20 cellular contexts compared by ENCODE assay signal in the genomic region with DNA sequence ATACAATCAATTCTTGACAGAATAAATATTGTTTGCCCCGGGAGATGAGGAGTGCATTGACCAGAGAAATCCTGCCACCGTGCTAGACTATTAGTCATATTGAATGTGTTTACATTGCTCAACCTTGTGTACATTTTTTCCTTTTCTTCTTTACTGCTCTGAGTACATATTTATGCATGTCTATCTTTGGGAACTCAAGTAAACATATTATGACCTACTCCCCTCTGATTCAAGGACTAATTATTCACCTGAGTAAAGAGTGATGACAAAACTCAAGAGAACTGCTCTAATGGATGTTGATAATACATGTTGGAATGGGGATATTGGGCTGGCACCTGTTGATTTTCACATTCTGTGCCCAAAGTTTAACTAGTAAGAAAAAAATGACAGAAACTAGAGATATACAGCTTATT. TPM values are rescaled to one million over a fixed set of nuclear protein-coding genes. Genes with fewer than 3 reads are reported as not detected.
A peak's percentile ranks its signal among the peaks of the same experiment; 100 is the strongest.
DNase-seq lines count a peak whose midpoint lies in the region; ATAC-seq and TF ChIP-seq lines count a peak whose summit lies in the region.
"Had no signal": no experiment of that assay in that cellular context is flagged by ENCODE, and none has a peak within 500 bp of the region (broad histone marks: within the 10 kb centered on the region; RNA-seq: fewer than 3 reads in every experiment).

No MANE protein-coding gene starts in this region.

- no peaks in the 10 kb centered on the region for H3K36me3 ChIP-seq in HEK293 (ENCODE audit: control insufficient read depth in 2 of 2, insufficient read depth in 1 of 2, low read length in 2 of 2)
- H3K36me3 ChIP-seq in mammary epithelial cell (ENCODE audit: insufficient read depth, low read length), result no peaks in the 10 kb centered on the region
- H3K36me3 ChIP-seq in BE2C, result no peaks in the 10 kb centered on the region
- H3K36me3 ChIP-seq: gastroesophageal sphincter, right atrium auricular region had no signal

- no peak overlapping the region for H3K9ac ChIP-seq in mammary epithelial cell (ENCODE audit: insufficient read depth, low read length)
- H3K9ac ChIP-seq: KMS-11 had no signal

- H4K20me1 ChIP-seq in mammary epithelial cell (ENCODE audit: insufficient read depth, low read length), result no peaks in the 10 kb centered on the region

- no peaks in the 10 kb centered on the region; the same call in 1 of the 2 replicates for H3K9me3 ChIP-seq in HEK293 (ENCODE audit: control insufficient read depth, insufficient read depth, low read depth, low read length)
- H3K9me3 ChIP-seq in mammary epithelial cell (replicated peaks; ENCODE audit: insufficient read depth, low read length), result no peaks in the 10 kb centered on the region
- no peaks in the 10 kb centered on the region for H3K9me3 ChIP-seq in BE2C
- H3K9me3 ChIP-seq: gastroesophageal sphincter, right atrium auricular region had no signal

- CTCF ChIA-PET in HEK293 (lab: Yijun Ruan, JAX) (interaction anchor here (0.6 to 1.7 kb wide), 2 partner anchors 113 to 207 kb away, joined by 3 to 5 read pairs; no protein-coding TSS in a partner anchor), mammary epithelial cell (lab: Charles Lee; ENCODE audit: low non-redundant PET) (no interaction called here)

- no peak for ATAC-seq in activated T-cell treated with anti-CD3 and anti-CD28 coated beads, Interleukin-2, amount 50 U/mL, for 4 hours
- ATAC-seq: activated CD8-positive, alpha-beta T cell treated with anti-CD3 and anti-CD28 coated beads for 36 hours; gastroesophageal sphincter had no signal

- H3K27me3 ChIP-seq in mammary epithelial cell (ENCODE audit: insufficient read depth, low read length) (no peaks in the 10 kb centered on the region), BE2C (peaks cover 7% of the 10 kb centered on the region)
- H3K27me3 ChIP-seq: gastroesophageal sphincter, right atrium auricular region had no signal

- no peak for TF ChIP-seq CTCF in HEK293 (tag by site-specific recombination; IDR thresholded peaks at IDR 0.05)
- TF ChIP-seq CTCF in mammary epithelial cell (conservative IDR thresholded peaks at IDR 0.05 in 1 of 2, IDR thresholded peaks at IDR 0.05 in 1 of 2; ENCODE audit: extremely low read depth in 1 of 2, insufficient read depth in 1 of 2, low read depth in 1 of 2, low read length in 2 of 2), result no peak
- no peak for TF ChIP-seq CTCF in BE2C (IDR thresholded peaks at IDR 0.05; ENCODE audit: low read depth, low read length)

- H3K36me3 Mint-ChIP-seq in activated T-cell treated with anti-CD3 and anti-CD28 coated beads, Interleukin-2, amount 50 U/mL, for 4 hours (ENCODE audit: insufficient read depth), result no peaks in the 10 kb centered on the region
- H3K36me3 Mint-ChIP-seq: naive B cell had no signal

- in situ Hi-C loops in mammary epithelial cell (cut with MboI; ENCODE audit: low sequenced_read_pairs in 2 of 2), result loop anchor here in 1 of 2 donors (10.0 kb wide), 1 partner anchor 211 kb away; no protein-coding TSS in a partner anchor

- H3K4me2 ChIP-seq in mammary epithelial cell (ENCODE audit: insufficient read depth, low read depth, low read length), result no peak overlapping the region
- H3K4me2 ChIP-seq: KMS-11 had no signal

- intact Hi-C loops in mammary epithelial cell (cut with micrococcal nuclease), result no loop called here

- H3K9me3 Mint-ChIP-seq in activated T-cell treated with anti-CD3 and anti-CD28 coated beads, Interleukin-2, amount 50 U/mL, for 4 hours, result no peaks in the 10 kb centered on the region
- H3K9me3 Mint-ChIP-seq: activated CD8-positive, alpha-beta T cell treated with anti-CD3 and anti-CD28 coated beads for 36 hours; naive B cell; stimulated activated naive CD8-positive, alpha-beta T cell treated with anti-CD3 and anti-CD28 coated beads, Interleukin-15, Interleukin-2, amounts not matched to agents 100 ng/mL and 50 ng/mL, for 24 hours had no signal

- no peak overlapping the region for H3K4me3 Mint-ChIP-seq in activated T-cell treated with anti-CD3 and anti-CD28 coated beads, Interleukin-2, amount 50 U/mL, for 4 hours
- H3K4me3 Mint-ChIP-seq: activated CD8-positive, alpha-beta T cell treated with anti-CD3 and anti-CD28 coated beads for 36 hours; naive B cell; stimulated activated naive CD8-positive, alpha-beta T cell treated with anti-CD3 and anti-CD28 coated beads, Interleukin-15, Interleukin-2, amounts not matched to agents 100 ng/mL and 50 ng/mL, for 24 hours had no signal

- no TSS peak for BruUV-seq in mammary epithelial cell (replicated peaks; lab: Mats Ljungman, UMichigan)

- dilution Hi-C loops in mammary epithelial cell (cut with HindIII; ENCODE audit: low sequenced_read_pairs), result no loop called here

- H3K4me1 ChIP-seq in HEK293 (ENCODE audit: control insufficient read depth, insufficient read depth, low read length) (no peaks in the 10 kb centered on the region), mammary epithelial cell (ENCODE audit: insufficient read depth, low read length) (no peaks in the 10 kb centered on the region), BE2C (no peaks in the 10 kb centered on the region)
- H3K4me1 ChIP-seq: gastroesophageal sphincter, right atrium auricular region had no signal

- H3K4me3 ChIP-seq in HEK293 (ENCODE audit: low read depth, low read length) (no peak overlapping the region), mammary epithelial cell (replicated peaks in 1 of 3; ENCODE audit: insufficient read depth in 1 of 3, low read depth in 2 of 3, low read length in 3 of 3) (no peak overlapping the region), BE2C (ENCODE audit: low read depth, low read length) (no peak overlapping the region)
- H3K4me3 ChIP-seq: gastroesophageal sphincter, right atrium auricular region had no signal

- peaks cover 8% of the 10 kb centered on the region for H3K27me3 Mint-ChIP-seq in activated T-cell treated with anti-CD3 and anti-CD28 coated beads, Interleukin-2, amount 50 U/mL, for 4 hours (ENCODE audit: low read depth)

- POLR2A ChIA-PET in HEK293 (lab: Yijun Ruan, JAX), result no interaction called here

- 55% methylated on average over 2 of the region's 2 CpGs for WGBS in mammary epithelial cell (ENCODE audit: low coverage, missing lambda C conversion rate)

- no peaks in the 10 kb centered on the region for H3K4me1 Mint-ChIP-seq in activated T-cell treated with anti-CD3 and anti-CD28 coated beads, Interleukin-2, amount 50 U/mL, for 4 hours (ENCODE audit: low read depth)
- H3K4me1 Mint-ChIP-seq: naive B cell had no signal

- no peak overlapping the region for H2AFZ ChIP-seq in mammary epithelial cell (ENCODE audit: low read depth, low read length)

- no peak overlapping the region for H3K27ac ChIP-seq in HEK293 (ENCODE audit: extremely low read depth, low read depth, low read length)
- no peak overlapping the region for H3K27ac ChIP-seq in mammary epithelial cell (ENCODE audit: insufficient read depth, low read depth, low read length)
- H3K27ac ChIP-seq: gastroesophageal sphincter, KMS-11, right atrium auricular region had no signal

- H3K79me2 ChIP-seq in mammary epithelial cell (ENCODE audit: insufficient read depth, low read length), result no peaks in the 10 kb centered on the region

- DNase-seq in NCI-H345 treated with DMSO at 0.1 percent for 48 hours (lab: John Stamatoyannopoulos, UW; ENCODE audit: unreplicated experiment), result peak; percentile 21
- peak; percentile 18 for DNase-seq in mammary epithelial cell
- peak; percentile 49 for DNase-seq in mucosa of gallbladder (ENCODE audit: low spot score)
- no peak for DNase-seq in MV-4-11 (lab: John Stamatoyannopoulos, UW)
- DNase-seq in activated T-cell treated with anti-CD3 and anti-CD28 coated beads, Interleukin-2, amount 50 U/mL, for 4 hours, result no peak
- no peak for DNase-seq in BE2C
- DNase-seq in iPS-NIHi11 (ENCODE audit: low spot score), result no peak
- DNase-seq: activated CD8-positive, alpha-beta T cell treated with anti-CD3 and anti-CD28 coated beads for 36 hours; C1 segment of cervical spinal cord; effector CD8-positive, alpha-beta T cell; naive B cell; NCI-H226; RPMI8226; T1000 had no signal

TF ChIP-seq in HEK293, 187 proteins besides CTCF, POLR2A, EP300 and RAD21:
- TF ChIP-seq ZNF501 (tag by site-specific recombination; IDR thresholded peaks at IDR 0.05), result no peak
- TF ChIP-seq PRDM1 (tag by site-specific recombination; IDR thresholded peaks at IDR 0.05), result no peak
- peak; percentile 93 for TF ChIP-seq SCRT2 (tag by site-specific recombination; IDR thresholded peaks at IDR 0.05)

RNA-seq across cellular contexts. Expression of a gene that starts 3.9 kb away (rescaled TPM):
- total RNA-seq in mammary epithelial cell (not detected), mucosa of gallbladder (234 TPM)
- not detected for polyA plus RNA-seq in mammary epithelial cell
- polyA minus RNA-seq in mammary epithelial cell, result not detected
- 1 to 10 TPM; 1.5 to 4.7 (median 2.0) TPM for total RNA-seq in activated T-cell treated with anti-CD3 and anti-CD28 coated beads, Interleukin-2, amount 50 U/mL, for 4 hours
- polyA plus RNA-seq in BE2C (2012; ENCODE audit: insufficient read depth, insufficient read length, low read depth), result not detected
- total RNA-seq: activated CD8-positive, alpha-beta T cell treated with anti-CD3 and anti-CD28 coated beads for 36 hours; gastroesophageal sphincter; right atrium auricular region had no signal

RNA-seq across cellular contexts. Expression of a gene that starts 43.1 kb away (rescaled TPM):
- total RNA-seq in mammary epithelial cell, result not detected
- polyA plus RNA-seq in mammary epithelial cell, result not detected
- polyA minus RNA-seq in mammary epithelial cell, result not detected
- not detected for total RNA-seq in mucosa of gallbladder
- under 1 TPM in 1 of 3 donors, not detected in 2; 0.90 TPM for total RNA-seq in activated T-cell treated with anti-CD3 and anti-CD28 coated beads, Interleukin-2, amount 50 U/mL, for 4 hours
- not detected for polyA plus RNA-seq in BE2C (2012; ENCODE audit: insufficient read depth, insufficient read length, low read depth)
- total RNA-seq: activated CD8-positive, alpha-beta T cell treated with anti-CD3 and anti-CD28 coated beads for 36 hours; gastroesophageal sphincter; right atrium auricular region had no signal
- polyA plus RNA-seq: keratinocyte had no signal

RNA-seq across cellular contexts. Expression of a gene that starts 52.9 kb away (rescaled TPM):
- total RNA-seq in mammary epithelial cell (under 1 TPM in 1 of 2 donors, not detected in 1; 0.83 TPM), mucosa of gallbladder (1.8 TPM)
- polyA plus RNA-seq in mammary epithelial cell, result 0.12 TPM
- not detected for polyA minus RNA-seq in mammary epithelial cell
- total RNA-seq in activated T-cell treated with anti-CD3 and anti-CD28 coated beads, Interleukin-2, amount 50 U/mL, for 4 hours, result 1 to 10 TPM in 1 of 3 donors, under 1 TPM in 2; 0.56 to 1.3 (median 0.76) TPM
- 20.3 TPM for polyA plus RNA-seq in BE2C (2012; ENCODE audit: insufficient read depth, insufficient read length, low read depth)
- polyA plus RNA-seq: keratinocyte had no signal

Comparison
In these comparisons a context has a peak if more than half of its experiments do, and no peak if none do; other contexts are left out.
1. DNase-seq: peak in NCI-H345 treated with DMSO at 0.1 percent for 48 hours (single experiment), mammary epithelial cell (single experiment) and mucosa of gallbladder (single experiment); none in MV-4-11 (single experiment), activated T-cell treated with anti-CD3 and anti-CD28 coated beads, Interleukin-2, amount 50 U/mL, for 4 hours (single experiment), BE2C (single experiment) and iPS-NIHi11 (single experiment).
2. RNA of a gene that starts 3.9 kb away (total RNA-seq): 234 TPM in mucosa of gallbladder (single experiment); 1.5 to 4.7 TPM in activated T-cell treated with anti-CD3 and anti-CD28 coated beads, Interleukin-2, amount 50 U/mL, for 4 hours and not detected in mammary epithelial cell; every median in the first group is over 10 times any median in the second.